ENCODE assay signal across 11 cellular contexts in the genomic region with DNA sequence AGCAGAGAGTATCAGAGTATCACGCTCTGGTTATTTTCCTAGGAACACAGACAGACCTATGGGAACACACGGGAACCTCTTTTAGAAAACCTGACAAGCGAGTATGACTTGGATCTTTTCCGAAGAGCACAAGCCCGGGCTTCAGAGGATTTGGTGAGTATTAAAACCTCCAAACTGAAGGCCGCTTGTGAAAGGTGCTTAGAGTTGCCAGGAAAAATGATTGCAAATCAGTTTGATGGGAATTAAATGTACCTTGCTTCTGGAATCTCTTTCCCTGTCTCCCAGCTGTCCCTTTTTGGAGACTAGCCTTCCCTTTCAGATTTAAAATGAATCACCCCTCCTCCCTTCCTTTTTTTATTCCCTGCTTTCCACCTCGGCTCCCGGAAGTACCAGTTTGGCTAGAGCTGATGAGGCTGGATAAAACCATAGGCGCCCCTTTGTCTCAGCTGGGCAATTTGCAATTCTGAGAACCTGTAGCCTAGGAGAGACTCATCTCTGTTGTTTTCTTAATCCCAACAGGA. TPM values are rescaled to one million over a fixed set of nuclear protein-coding genes. Genes with fewer than 3 reads are reported as not detected.
DNase-seq lines count a peak whose midpoint lies in the region; ATAC-seq and TF ChIP-seq lines count a peak whose summit lies in the region.
"Had no signal": no experiment of that assay in that cellular context is flagged by ENCODE, and none has a peak within 500 bp of the region (broad histone marks: within the 10 kb centered on the region; RNA-seq: fewer than 3 reads in every experiment).

No MANE protein-coding gene starts in this region.

- no peak overlapping the region for H3K4me3 Mint-ChIP-seq in T-helper 2 cell treated with Interferon-gamma antibody and Interleukin-4, amounts not matched to agents 5 μg/mL and 100 μg/mL, for 36 hours

- H3K9me3 Mint-ChIP-seq in T-helper 2 cell treated with Interferon-gamma antibody and Interleukin-4, amounts not matched to agents 5 μg/mL and 100 μg/mL, for 36 hours, result no peaks in the 10 kb centered on the region

- intact Hi-C loops in body of pancreas (cut with DNase I), result no loop called here
- intact Hi-C loops in stomach (cut with DNase I; ENCODE audit: low total_unique reads), result no loop called here

- H3K9me3 ChIP-seq in body of pancreas, result no peaks in the 10 kb centered on the region
- no peaks in the 10 kb centered on the region for H3K9me3 ChIP-seq in stomach

- ATAC-seq in body of pancreas (peak; percentile 42), GM21737 (IDR thresholded peaks at IDR 0.05; ENCODE audit: unreplicated experiment) (no peak)

- peak overlapping the region; percentile 3 for H3K27ac Mint-ChIP-seq in T-helper 2 cell treated with Interferon-gamma antibody and Interleukin-4, amounts not matched to agents 5 μg/mL and 100 μg/mL, for 36 hours

- TF ChIP-seq POLR2A in body of pancreas (IDR thresholded peaks at IDR 0.05), result no peak
- TF ChIP-seq POLR2A in stomach (IDR thresholded peaks at IDR 0.05), result no peak

- H3K27ac ChIP-seq in body of pancreas (peak overlapping the region in 3 of 4 donors; percentile 23 to 36 (median 34)), stomach (peak overlapping the region in 4 of 5 donors; percentile 42 to 72 (median 66))

- H3K27me3 Mint-ChIP-seq in T-helper 2 cell treated with Interferon-gamma antibody and Interleukin-4, amounts not matched to agents 5 μg/mL and 100 μg/mL, for 36 hours (ENCODE audit: low read depth), result no peaks in the 10 kb centered on the region

- H3K4me1 ChIP-seq in body of pancreas, result peaks cover 24% of the 10 kb centered on the region
- peaks cover 10 to 70% (median 45%) of the 10 kb centered on the region in 4 donors for H3K4me1 ChIP-seq in stomach

- H3K36me3 ChIP-seq in body of pancreas (replicated peaks in 1 of 2; ENCODE audit: insufficient read depth in 1 of 2, low read depth in 2 of 2), result peaks cover 0 to 7% of the 10 kb centered on the region in 2 donors
- H3K36me3 ChIP-seq in stomach, result peaks cover 22 to 89% (median 81%) of the 10 kb centered on the region in 4 donors

- H3K4me1 Mint-ChIP-seq in T-helper 2 cell treated with Interferon-gamma antibody and Interleukin-4, amounts not matched to agents 5 μg/mL and 100 μg/mL, for 36 hours (ENCODE audit: low read depth), result peaks cover 40% of the 10 kb centered on the region

- no peak for TF ChIP-seq EP300 in stomach (IDR thresholded peaks at IDR 0.05)

- peaks cover 59% of the 10 kb centered on the region for H3K36me3 Mint-ChIP-seq in T-helper 2 cell treated with Interferon-gamma antibody and Interleukin-4, amounts not matched to agents 5 μg/mL and 100 μg/mL, for 36 hours (ENCODE audit: low read depth)

- H3K4me3 ChIP-seq in body of pancreas, result no peak overlapping the region
- no peak overlapping the region for H3K4me3 ChIP-seq in stomach
- H3K4me3 ChIP-seq in foreskin fibroblast (ENCODE audit: low read depth in 1 of 2, low read length in 2 of 2), result no peak overlapping the region

- DNase-seq in T-helper 2 cell treated with Interferon-gamma antibody and Interleukin-4, amounts not matched to agents 5 μg/mL and 100 μg/mL, for 36 hours (ENCODE audit: low spot score), result no peak
- DNase-seq in T-helper 2 cell (no peak), body of pancreas (no peak), inferior parietal cortex (ENCODE audit: extremely low spot score) (peak; percentile 29), stomach (no peak), foreskin fibroblast (no peak), NCI-H2196 treated with DMSO at 0.1 percent for 48 hours (lab: John Stamatoyannopoulos, UW; ENCODE audit: unreplicated experiment) (no peak)
- DNase-seq: 8988T, NCI-H146 had no signal

- no peaks in the 10 kb centered on the region for H3K27me3 ChIP-seq in body of pancreas
- H3K27me3 ChIP-seq in stomach, result no peaks in the 10 kb centered on the region

- TF ChIP-seq CTCF in body of pancreas (IDR thresholded peaks at IDR 0.05) (no peak), stomach (IDR thresholded peaks at IDR 0.05) (no peak), foreskin fibroblast (IDR thresholded peaks at IDR 0.05; ENCODE audit: low read depth, low read length) (no peak)

- WGBS in body of pancreas, 2 donors, result 35 to 49% methylated on average over 9 of the region's 9 CpGs
- WGBS in stomach, 5 donors, result 25 to 52% (median 30%) methylated on average over 9 of the region's 9 CpGs

RNA-seq across cellular contexts. Expression of a gene that starts 27.3 kb away (rescaled TPM):
- total RNA-seq in body of pancreas (10 to 100 TPM in 1 of 2 donors, 1 to 10 TPM in 1; 7.3 to 16.5 TPM), stomach (10 to 100 TPM in 4 of 5 donors, 1 to 10 TPM in 1; 9.3 to 92.4 (median 31.2) TPM)
- polyA plus RNA-seq in stomach, result 10 to 100 TPM in 1 of 3 donors, 1 to 10 TPM in 2; 5.0 to 12.7 (median 9.0) TPM

RNA-seq across cellular contexts. Expression of a gene that starts 32.0 kb away (rescaled TPM):
- total RNA-seq in body of pancreas, result not detected
- total RNA-seq in stomach, result not detected
- polyA plus RNA-seq in stomach, result not detected
- total RNA-seq: fibroblast of villous mesenchyme had no signal

RNA-seq across cellular contexts. Expression of a gene that starts 51.9 kb away (rescaled TPM):
- total RNA-seq in body of pancreas (10 to 100 TPM in 1 of 2 donors, 1 to 10 TPM in 1; 4.3 to 11.7 TPM), stomach (10 to 100 TPM in 2 of 5 donors, 1 to 10 TPM in 2, under 1 TPM in 1; 0.58 to 39.7 (median 6.7) TPM)
- 1 to 10 TPM; 5.3 to 7.0 (median 5.6) TPM for polyA plus RNA-seq in stomach
